ENCODE assay signal across 22 cellular contexts in genomic region chr6:149433901-149434300, GRCh38. TPM values are rescaled to one million over a fixed set of nuclear protein-coding genes. Genes with fewer than 3 reads are reported as not detected.
A peak's percentile ranks its signal among the peaks of the same experiment; 100 is the strongest.
DNase-seq lines count a peak whose midpoint lies in the region; ATAC-seq and TF ChIP-seq lines count a peak whose summit lies in the region.
"Had no signal": no experiment of that assay in that cellular context is flagged by ENCODE, and none has a peak within 500 bp of the region (broad histone marks: within the 10 kb centered on the region; RNA-seq: fewer than 3 reads in every experiment).

No MANE protein-coding gene starts in this region.

- H3K4me3 ChIP-seq in GM23338 (no peak overlapping the region), body of pancreas (no peak overlapping the region)
- H3K4me3 ChIP-seq: A549 had no signal

- peak overlapping the region; percentile 1; the same call in 1 of the 2 replicates for H3K27ac Mint-ChIP-seq in GM23338
- H3K27ac Mint-ChIP-seq: B cell; CD8-positive, alpha-beta T cell had no signal

- intact Hi-C loops in body of pancreas (cut with DNase I): no loop called here

- no peaks in the 10 kb centered on the region for H3K9me2 ChIP-seq in GM23338 (ENCODE audit: insufficient read depth)
- H3K9me2 ChIP-seq: SK-N-SH had no signal

- H3K27ac ChIP-seq in GM23338 (ENCODE audit: low read depth): no peak overlapping the region
- H3K27ac ChIP-seq in body of pancreas: no peak overlapping the region
- H3K27ac ChIP-seq: A549, C4-2B had no signal

- H3K9me3 ChIP-seq in body of pancreas: no peaks in the 10 kb centered on the region
- H3K9me3 ChIP-seq: A549, Caco-2, SK-N-SH had no signal

- DNase-seq in EH (ENCODE audit: low read depth) (peak; percentile 11), GM23338 (ENCODE audit: low spot score) (no peak), fibroblast of peridontal ligament (ENCODE audit: extremely low read depth) (peak; percentile 65), superior temporal gyrus (ENCODE audit: extremely low spot score) (peak; percentile 34), NCI-H1436 treated with DMSO at 0.1 percent for 48 hours (lab: John Stamatoyannopoulos, UW) (no peak), body of pancreas (no peak)
- DNase-seq in activated CD8-positive, alpha-beta memory T cell treated with anti-CD3 and anti-CD28 coated beads for 24 hours: no peak
- DNase-seq: Caco-2; CD8-positive, alpha-beta T cell; EL; GDM1; NCI-H1092; NCI-H1417 treated with DMSO at 0.1 percent for 48 hours; NCI-H187 treated with DMSO at 0.1 percent for 48 hours; NCI-H2107; NCI-H524; NCI-H748 treated with DMSO at 0.1 percent for 48 hours; SK-N-SH had no signal

- ATAC-seq in GM23338: no peak
- no peak for ATAC-seq in body of pancreas
- ATAC-seq: A549; CD8-positive, alpha-beta T cell had no signal

- no peak for TF ChIP-seq POLR2A in body of pancreas (IDR thresholded peaks at IDR 0.05)

- H3K27me3 ChIP-seq in GM23338 (ENCODE audit: insufficient read depth): no peaks in the 10 kb centered on the region
- H3K27me3 ChIP-seq in body of pancreas: no peaks in the 10 kb centered on the region

- H3K4me3 Mint-ChIP-seq in GM23338: no peak overlapping the region
- H3K4me3 Mint-ChIP-seq: B cell; CD8-positive, alpha-beta T cell had no signal

- H3F3A ChIP-seq in GM23338 (replicated peaks; ENCODE audit: low read depth): no peaks in the 10 kb centered on the region

- H3K27me3 Mint-ChIP-seq in GM23338 (ENCODE audit: insufficient read depth, low read depth, poor library complexity): peaks cover 9% of the 10 kb centered on the region
- H3K27me3 Mint-ChIP-seq: B cell had no signal

- no peak overlapping the region for H2AFZ ChIP-seq in GM23338

- no peaks in the 10 kb centered on the region; the same call in 1 of the 3 replicates for H3K4me1 Mint-ChIP-seq in GM23338

- no peaks in the 10 kb centered on the region; the same call in 2 of the 3 replicates for H3K9me3 Mint-ChIP-seq in GM23338
- H3K9me3 Mint-ChIP-seq: CD8-positive, alpha-beta T cell had no signal

- H3K4me2 ChIP-seq in GM23338: no peak overlapping the region
- H3K4me2 ChIP-seq: A549, SK-N-SH had no signal

- no peaks in the 10 kb centered on the region for H3K36me3 ChIP-seq in GM23338 (ENCODE audit: insufficient read depth)
- no peaks in the 10 kb centered on the region for H3K36me3 ChIP-seq in body of pancreas (replicated peaks in 1 of 2; ENCODE audit: insufficient read depth in 1 of 2, low read depth in 2 of 2)

- TF ChIP-seq CTCF in GM23338 (conservative IDR thresholded peaks at IDR 0.05; ENCODE audit: low read depth in 2 of 2) (no peak), body of pancreas (IDR thresholded peaks at IDR 0.05) (no peak)

- H3K36me3 Mint-ChIP-seq in GM23338 (ENCODE audit: low read depth): no peaks in the 10 kb centered on the region
- H3K36me3 Mint-ChIP-seq: CD8-positive, alpha-beta T cell had no signal

- H3K79me2 ChIP-seq in GM23338 (replicated peaks; ENCODE audit: insufficient read depth): no peaks in the 10 kb centered on the region

- 49 to 55% methylated on average over 1 of the region's 1 CpG for WGBS in body of pancreas, 2 donors

- H4K20me1 ChIP-seq in GM23338 (replicated peaks; ENCODE audit: insufficient read depth): no peaks in the 10 kb centered on the region

- no peaks in the 10 kb centered on the region for H3K4me1 ChIP-seq in GM23338 (ENCODE audit: insufficient read depth)
- peaks cover 2% of the 10 kb centered on the region for H3K4me1 ChIP-seq in body of pancreas
- H3K4me1 ChIP-seq: Caco-2 had no signal

TF ChIP-seq in GM23338, 12 proteins besides CTCF, POLR2A, EP300 and RAD21 (continues in another document):
- TF ChIP-seq ZNF114 (CRISPR knock-in tag; IDR thresholded peaks at IDR 0.05) (no peak), REST (IDR thresholded peaks at IDR 0.05; ENCODE audit: unreplicated experiment) (no peak), NANOG (IDR thresholded peaks at IDR 0.05; ENCODE audit: borderline replicate concordance) (no peak), STAT1 (IDR thresholded peaks at IDR 0.05; ENCODE audit: unreplicated experiment) (no peak), ZNF462 (CRISPR knock-in tag; IDR thresholded peaks at IDR 0.05) (no peak)

RNA-seq across cellular contexts. Expression of gene SUMO4, which starts 33.8 kb away (rescaled TPM):
- total RNA-seq in GM23338 (2014; rRNA removed; shearing (Covaris generic)): 0.74 and 1.9 TPM in 2 replicates
- polyA plus RNA-seq in GM23338 (2016; fragmentation: Nextera tagmentation; extraction: Ambion mirVana): 1.2 and 2.1 TPM in 2 replicates
- total RNA-seq in body of pancreas: 1 to 10 TPM in 1 of 2 donors, not detected in 1; 1.3 TPM
- polyA plus RNA-seq: SK-N-SH had no signal

RNA-seq across cellular contexts. Expression of gene ZC3H12D, which starts 50.9 kb away (rescaled TPM):
- 0.04 and 0.07 TPM in 2 replicates for total RNA-seq in GM23338 (2014; rRNA removed; shearing (Covaris generic))
- not detected in 2 replicates for polyA plus RNA-seq in GM23338 (2016; fragmentation: Nextera tagmentation; extraction: Ambion mirVana)
- 1 to 10 TPM in 1 of 2 donors, under 1 TPM in 1; 0.52 to 2.6 TPM for total RNA-seq in body of pancreas
- total RNA-seq: HT-29 had no signal

Comparison
In these comparisons a context has a peak if more than half of its experiments do, and no peak if none do; other contexts are left out.
1. DNase-seq: peak in EH (single experiment), fibroblast of peridontal ligament (single experiment) and superior temporal gyrus (single experiment); none in GM23338 (single experiment), NCI-H1436 treated with DMSO at 0.1 percent for 48 hours (single experiment), activated CD8-positive, alpha-beta memory T cell treated with anti-CD3 and anti-CD28 coated beads for 24 hours (single experiment) and body of pancreas (0 of 4).